9 cellular contexts compared by ENCODE assay signal in the genomic region with DNA sequence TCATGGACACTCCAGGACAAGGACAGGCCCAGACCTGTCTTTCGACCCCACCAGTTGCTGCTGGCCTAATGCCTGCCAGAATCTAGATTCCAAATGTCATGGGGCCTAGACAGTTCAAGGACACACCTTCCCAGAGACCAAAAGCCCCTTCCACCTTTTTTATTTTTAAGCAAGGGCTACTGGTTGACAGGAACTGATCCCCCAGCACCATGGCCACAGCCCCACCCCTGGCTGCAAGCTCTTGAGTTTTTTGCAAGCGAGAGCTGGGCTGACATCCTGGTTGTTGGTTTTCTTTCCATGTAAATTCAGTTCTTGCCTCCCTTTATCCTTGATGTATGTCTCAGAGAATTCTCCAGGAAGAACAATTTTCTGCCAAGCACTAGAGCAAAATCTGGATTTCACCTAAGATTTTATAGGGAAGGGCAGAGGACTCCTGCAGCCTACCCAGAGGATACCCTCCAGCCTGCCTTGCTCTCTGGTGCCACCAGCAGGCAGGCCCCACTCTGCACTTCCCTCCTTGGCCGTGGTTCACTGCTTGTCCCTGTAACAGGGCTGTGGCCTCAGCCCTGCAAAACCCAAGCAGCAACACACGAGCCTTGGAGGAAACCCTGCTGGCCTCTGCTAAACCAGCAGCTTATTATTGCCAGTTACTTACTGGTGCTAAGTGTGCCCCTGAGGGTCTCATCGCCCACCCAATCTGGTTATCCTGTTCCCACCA.
DNase-seq lines count a peak whose midpoint lies in the region; ATAC-seq and TF ChIP-seq lines count a peak whose summit lies in the region.
"Had no signal": no experiment of that assay in that cellular context is flagged by ENCODE, and none has a peak within 500 bp of the region (broad histone marks: within the 10 kb centered on the region; RNA-seq: fewer than 3 reads in every experiment).

No MANE protein-coding gene starts in this region.

- H3K36me3 Mint-ChIP-seq in activated CD4-positive, alpha-beta T cell treated with anti-CD3 and anti-CD28 coated beads, Interleukin-2, amount 10 ng/mL, durations not matched to agents 24 days and 14 days (ENCODE audit: low read depth): no peaks in the 10 kb centered on the region
- no peaks in the 10 kb centered on the region for H3K36me3 Mint-ChIP-seq in activated CD4-positive, alpha-beta T cell treated with anti-CD3 and anti-CD28 coated beads, Interleukin-2, amount 10 ng/mL, durations not matched to agents 7 days and 5 days (ENCODE audit: low read depth)
- H3K36me3 Mint-ChIP-seq: naive B cell had no signal

- H3K4me3 Mint-ChIP-seq in activated CD4-positive, alpha-beta T cell treated with anti-CD3 and anti-CD28 coated beads, Interleukin-2, amount 10 ng/mL, durations not matched to agents 24 days and 14 days: no peak overlapping the region
- H3K4me3 Mint-ChIP-seq in activated CD4-positive, alpha-beta T cell treated with anti-CD3 and anti-CD28 coated beads, Interleukin-2, amount 10 ng/mL, durations not matched to agents 7 days and 5 days: no peak overlapping the region
- H3K4me3 Mint-ChIP-seq: naive B cell had no signal

- peaks cover 31% of the 10 kb centered on the region for H3K4me1 ChIP-seq in osteoblast (ENCODE audit: insufficient read depth, low read length)

- DNase-seq in activated CD4-positive, alpha-beta T cell treated with anti-CD3 and anti-CD28 coated beads, Interleukin-2, amount 10 ng/mL, durations not matched to agents 24 days and 14 days: peak; percentile 66
- DNase-seq in activated CD4-positive, alpha-beta T cell treated with anti-CD3 and anti-CD28 coated beads, Interleukin-2, amount 10 ng/mL, durations not matched to agents 7 days and 5 days: no peak
- DNase-seq in OCI-M1 (lab: John Stamatoyannopoulos, UW): peak; percentile 21
- DNase-seq in fibroblast of mammary gland (ENCODE audit: low read depth): peak; percentile 68
- DNase-seq in osteoblast (ENCODE audit: insufficient read length, low spot score, missing footprints): peak; percentile 77
- no peak for DNase-seq in NCI-H748 treated with DMSO at 0.1 percent for 48 hours (lab: John Stamatoyannopoulos, UW)
- DNase-seq in DMS114 treated with DMSO at 0.1 percent for 48 hours (lab: John Stamatoyannopoulos, UW; ENCODE audit: unreplicated experiment): no peak
- DNase-seq: naive B cell had no signal

- H3K27me3 Mint-ChIP-seq in activated CD4-positive, alpha-beta T cell treated with anti-CD3 and anti-CD28 coated beads, Interleukin-2, amount 10 ng/mL, durations not matched to agents 24 days and 14 days: no peaks in the 10 kb centered on the region
- peaks cover 2% of the 10 kb centered on the region for H3K27me3 Mint-ChIP-seq in activated CD4-positive, alpha-beta T cell treated with anti-CD3 and anti-CD28 coated beads, Interleukin-2, amount 10 ng/mL, durations not matched to agents 7 days and 5 days

- intact Hi-C loops in activated CD4-positive, alpha-beta T cell treated with anti-CD3 and anti-CD28 coated beads, Interleukin-2, amount 10 ng/mL, durations not matched to agents 24 days and 14 days (cut with micrococcal nuclease): no loop called here

- no peak overlapping the region for H3K27ac ChIP-seq in osteoblast (ENCODE audit: low read depth, low read length)

- no peaks in the 10 kb centered on the region for H3K9me3 ChIP-seq in osteoblast (ENCODE audit: low read depth, low read length)

- POLR2A ChIA-PET in activated CD4-positive, alpha-beta T cell treated with anti-CD3 and anti-CD28 coated beads, Interleukin-2, amount 10 ng/mL, durations not matched to agents 7 days and 5 days (lab: Charles Lee): no interaction called here

- no peak overlapping the region for H2AFZ ChIP-seq in osteoblast (ENCODE audit: low read length)

- H3K4me1 Mint-ChIP-seq in activated CD4-positive, alpha-beta T cell treated with anti-CD3 and anti-CD28 coated beads, Interleukin-2, amount 10 ng/mL, durations not matched to agents 24 days and 14 days: peaks cover 6% of the 10 kb centered on the region
- peaks cover 13% of the 10 kb centered on the region for H3K4me1 Mint-ChIP-seq in activated CD4-positive, alpha-beta T cell treated with anti-CD3 and anti-CD28 coated beads, Interleukin-2, amount 10 ng/mL, durations not matched to agents 7 days and 5 days
- H3K4me1 Mint-ChIP-seq: naive B cell had no signal

- no peaks in the 10 kb centered on the region for H4K20me1 ChIP-seq in osteoblast (ENCODE audit: insufficient read depth, low read length)

- no peak for ATAC-seq in HG02938 (IDR thresholded peaks at IDR 0.05; ENCODE audit: unreplicated experiment)

- CTCF ChIA-PET in activated CD4-positive, alpha-beta T cell treated with anti-CD3 and anti-CD28 coated beads, Interleukin-2, amount 10 ng/mL, durations not matched to agents 7 days and 5 days (lab: Charles Lee): no interaction called here

- H3K4me3 ChIP-seq in fibroblast of mammary gland (ENCODE audit: control insufficient read depth, low read depth, low read length) (no peak overlapping the region), osteoblast (ENCODE audit: insufficient read depth, low read length) (no peak overlapping the region)

- TF ChIP-seq CTCF in fibroblast of mammary gland (conservative IDR thresholded peaks at IDR 0.05; ENCODE audit: control insufficient read depth, insufficient read depth, low read depth, low read length) (peak; percentile 88), osteoblast (IDR thresholded peaks at IDR 0.05; ENCODE audit: extremely low read depth, low read depth, low read length) (peak; percentile 88)

- no peaks in the 10 kb centered on the region for H3K27me3 ChIP-seq in osteoblast (ENCODE audit: insufficient read depth, low read length)

- H3K79me2 ChIP-seq in osteoblast (ENCODE audit: insufficient read depth, low read length): no peaks in the 10 kb centered on the region

- no peaks in the 10 kb centered on the region for H3K36me3 ChIP-seq in osteoblast (ENCODE audit: insufficient read depth, low read length)

- no peaks in the 10 kb centered on the region for H3K9me3 Mint-ChIP-seq in activated CD4-positive, alpha-beta T cell treated with anti-CD3 and anti-CD28 coated beads, Interleukin-2, amount 10 ng/mL, durations not matched to agents 24 days and 14 days
- no peaks in the 10 kb centered on the region for H3K9me3 Mint-ChIP-seq in activated CD4-positive, alpha-beta T cell treated with anti-CD3 and anti-CD28 coated beads, Interleukin-2, amount 10 ng/mL, durations not matched to agents 7 days and 5 days

- no peak overlapping the region for H3K4me2 ChIP-seq in osteoblast (ENCODE audit: insufficient read depth, low read length)

- no peak overlapping the region for H3K27ac Mint-ChIP-seq in activated CD4-positive, alpha-beta T cell treated with anti-CD3 and anti-CD28 coated beads, Interleukin-2, amount 10 ng/mL, durations not matched to agents 24 days and 14 days
- H3K27ac Mint-ChIP-seq in activated CD4-positive, alpha-beta T cell treated with anti-CD3 and anti-CD28 coated beads, Interleukin-2, amount 10 ng/mL, durations not matched to agents 7 days and 5 days: no peak overlapping the region
- H3K27ac Mint-ChIP-seq: naive B cell had no signal

Comparison
In these comparisons a context has a peak if more than half of its experiments do, and no peak if none do; other contexts are left out.
1. DNase-seq: peak in activated CD4-positive, alpha-beta T cell treated with anti-CD3 and anti-CD28 coated beads, Interleukin-2, amount 10 ng/mL, durations not matched to agents 24 days and 14 days (single experiment), OCI-M1 (single experiment), fibroblast of mammary gland (single experiment) and osteoblast (single experiment); none in activated CD4-positive, alpha-beta T cell treated with anti-CD3 and anti-CD28 coated beads, Interleukin-2, amount 10 ng/mL, durations not matched to agents 7 days and 5 days (single experiment), NCI-H748 treated with DMSO at 0.1 percent for 48 hours (single experiment) and DMS114 treated with DMSO at 0.1 percent for 48 hours (single experiment).